ENCODE assay signal across 21 cellular contexts in genomic region chr21:41712201-41712600, GRCh38. TPM values are rescaled to one million over a fixed set of nuclear protein-coding genes. Genes with fewer than 3 reads are reported as not detected.
DNase-seq lines count a peak whose midpoint lies in the region; ATAC-seq, FAIRE-seq and TF ChIP-seq lines count a peak whose summit lies in the region.
"Had no signal": no experiment of that assay in that cellular context is flagged by ENCODE, and none has a peak within 500 bp of the region (broad histone marks: within the 10 kb centered on the region; RNA-seq: fewer than 3 reads in every experiment).

No MANE protein-coding gene starts in this region.

- H4K8ac ChIP-seq in H1 (ENCODE audit: extremely low read depth, insufficient read depth, low read length) = no peak overlapping the region

- no peak overlapping the region for H2AK5ac ChIP-seq in H1 (ENCODE audit: low read depth, low read length)

- TF ChIP-seq CTCF in H1 (IDR thresholded peaks at IDR 0.05; ENCODE audit: control extremely low read depth in 1 of 3, insufficient read depth in 1 of 3, low read depth in 1 of 3, low read length in 3 of 3) (no peak), prostate gland (IDR thresholded peaks at IDR 0.05) (no peak), CD14-positive monocyte (IDR thresholded peaks at IDR 0.05) (no peak)

- H3K27ac ChIP-seq in HUES48 (ENCODE audit: low read depth, low read length) = peak overlapping the region; percentile 2
- H3K27ac ChIP-seq in H1 (ENCODE audit: low read depth, low read length) = no peak overlapping the region
- peak overlapping the region; percentile 39 to 73 for H3K27ac ChIP-seq in prostate gland
- H3K27ac ChIP-seq: SJSA1, uterus had no signal

- no peak overlapping the region for H4K91ac ChIP-seq in H1 (replicated peaks; ENCODE audit: insufficient read length, low read length)

- H4K5ac ChIP-seq in H1 (ENCODE audit: insufficient read length, low read depth, low read length) = no peak overlapping the region

- H2BK120ac ChIP-seq in H1 (replicated peaks; ENCODE audit: low read depth, low read length) = no peak overlapping the region

- peaks cover 0 to 3% of the 10 kb centered on the region in 2 donors for H3K36me3 Mint-ChIP-seq in CD14-positive monocyte
- H3K36me3 Mint-ChIP-seq: CD8-positive, alpha-beta memory T cell had no signal

- no peak for ATAC-seq in HG03280 (IDR thresholded peaks at IDR 0.05; ENCODE audit: unreplicated experiment)
- ATAC-seq: activated naive CD8-positive, alpha-beta T cell treated with anti-CD3 and anti-CD28 coated beads, Interleukin-2, amount 50 U/mL, for 24 hours; foreskin keratinocyte; naive thymus-derived CD8-positive, alpha-beta T cell; PC-3 had no signal

- 0 out of 2 replicates have a peak overlapping the region, but pooled peaks have one; percentile 72 for H2BK20ac ChIP-seq in H1 (ENCODE audit: low read length)

- no peak overlapping the region for H2BK12ac ChIP-seq in H1 (ENCODE audit: low read depth, low read length)

- peak overlapping the region; percentile 52; the same call in 1 of the 2 replicates for H2BK5ac ChIP-seq in H1 (ENCODE audit: low read depth, low read length)

- no peak for TF ChIP-seq EP300 in H1 (IDR thresholded peaks at IDR 0.05; ENCODE audit: borderline replicate concordance in 1 of 2, low read depth in 2 of 2, low read length in 2 of 2)

- H3K36me3 ChIP-seq in HUES48 (ENCODE audit: control insufficient read depth, insufficient read depth, low read length) = no peaks in the 10 kb centered on the region
- H3K36me3 ChIP-seq in H1 (ENCODE audit: control insufficient read depth in 2 of 4, insufficient read depth in 4 of 4, low read length in 3 of 4) = no peaks in the 10 kb centered on the region
- no peaks in the 10 kb centered on the region for H3K36me3 ChIP-seq in prostate gland
- H3K36me3 ChIP-seq: breast epithelium, SJSA1, uterus had no signal

- no peak overlapping the region for H3K14ac ChIP-seq in H1 (ENCODE audit: insufficient read length)

- H3K9ac ChIP-seq in HUES48 (ENCODE audit: low read depth, low read length) = no peak overlapping the region
- H3K9ac ChIP-seq in H1 (replicated peaks in 1 of 4; ENCODE audit: extremely low read depth in 1 of 4, low read depth in 3 of 4, low read length in 3 of 4) = no peak overlapping the region

- H3K18ac ChIP-seq in H1 (ENCODE audit: extremely low read depth, low read length) = peak overlapping the region; percentile 48; the same call in 1 of the 2 replicates

- no peak overlapping the region for H3K27ac Mint-ChIP-seq in CD14-positive monocyte
- H3K27ac Mint-ChIP-seq: activated naive CD8-positive, alpha-beta T cell treated with anti-CD3 and anti-CD28 coated beads, Interleukin-2, amount 50 U/mL, for 24 hours; CD8-positive, alpha-beta memory T cell; dendritic cell treated with granulocyte-macrophage colony-stimulating factor and Interleukin-4, amounts not matched to agents 40 ng/mL and 50 ng/mL, for 4 days had no signal

- peaks cover 0 to 2% (median under 1%) of the 10 kb centered on the region in 7 donors for H3K9me3 Mint-ChIP-seq in CD14-positive monocyte
- H3K9me3 Mint-ChIP-seq: dendritic cell treated with granulocyte-macrophage colony-stimulating factor and Interleukin-4, amounts not matched to agents 40 ng/mL and 50 ng/mL, for 4 days had no signal

- H3K23ac ChIP-seq in H1 (ENCODE audit: insufficient read length) = no peak overlapping the region

- intact Hi-C loops in prostate gland (cut with DNase I) = no loop called here
- intact Hi-C loops in CD14-positive monocyte (cut with micrococcal nuclease) = no loop called here

- H3K4me2 ChIP-seq in H1 (ENCODE audit: insufficient read depth in 1 of 2, low read depth in 2 of 2, low read length in 2 of 2) = peak overlapping the region; percentile 72 to 74

- peaks cover 40 to 77% (median 55%) of the 10 kb centered on the region in 3 donors for H3K27me3 Mint-ChIP-seq in CD14-positive monocyte (ENCODE audit: low read depth in 3 of 3)

- no peaks in the 10 kb centered on the region for H3K9me3 ChIP-seq in HUES48 (ENCODE audit: control insufficient read depth, insufficient read depth, low read length)
- H3K9me3 ChIP-seq in H1 (ENCODE audit: insufficient read depth in 2 of 2, low read depth in 1 of 2, low read length in 1 of 2) = no peaks in the 10 kb centered on the region
- no peaks in the 10 kb centered on the region for H3K9me3 ChIP-seq in prostate gland
- H3K9me3 ChIP-seq: breast epithelium, SJSA1, uterus had no signal

- H2BK15ac ChIP-seq in H1 (ENCODE audit: low read length) = no peak overlapping the region

- DNase-seq in H1 (ENCODE audit: low read depth in 1 of 2, low spot score in 2 of 2) = peak in 1 of 2 experiments; percentile 36
- DNase-seq in left kidney (ENCODE audit: low read depth, low spot score) = peak; percentile 73
- DNase-seq in prostate gland (ENCODE audit: low spot score) = no peak
- no peak for DNase-seq in activated CD4-positive, alpha-beta T cell treated with anti-CD3 and anti-CD28 coated beads for 4 hours
- no peak for DNase-seq in CD14-positive monocyte (ENCODE audit: low spot score)
- no peak for DNase-seq in DMS79 (lab: John Stamatoyannopoulos, UW)
- DNase-seq: activated naive CD8-positive, alpha-beta T cell treated with anti-CD3 and anti-CD28 coated beads, Interleukin-2, amount 50 U/mL, for 24 hours; CD8-positive, alpha-beta memory T cell; foreskin keratinocyte; Kasumi-1; naive thymus-derived CD8-positive, alpha-beta T cell; NCI-H1105 treated with DMSO at 0.1 percent for 48 hours; NCI-H82; PC-3; stimulated activated naive CD4-positive, alpha-beta T cell; uterus had no signal

- no peak overlapping the region for H3K4ac ChIP-seq in H1 (replicated peaks; ENCODE audit: insufficient read length, low read depth, low read length)

- H3K56ac ChIP-seq in H1 (replicated peaks; ENCODE audit: insufficient read length, low read depth, low read length) = no peak overlapping the region

- no peaks in the 10 kb centered on the region for H3K79me1 ChIP-seq in H1 (ENCODE audit: low read depth, low read length)

- POLR2A ChIA-PET in H1 (lab: Charles Lee; ENCODE audit: partially characterized antibody) = no interaction called here

- peak overlapping the region in 1 of 2 donors; percentile 62 for H3K4me3 Mint-ChIP-seq in CD14-positive monocyte
- H3K4me3 Mint-ChIP-seq: activated naive CD8-positive, alpha-beta T cell treated with anti-CD3 and anti-CD28 coated beads, Interleukin-2, amount 50 U/mL, for 24 hours; CD8-positive, alpha-beta memory T cell; dendritic cell treated with granulocyte-macrophage colony-stimulating factor and Interleukin-4, amounts not matched to agents 40 ng/mL and 50 ng/mL, for 4 days; naive thymus-derived CD8-positive, alpha-beta T cell had no signal

- WGBS in H1 (ENCODE audit: extremely low coverage in 1 of 2, insufficient coverage in 1 of 2, insufficient read length in 1 of 2, insufficient replicate concordance in 2 of 2, low coverage in 1 of 2, low lambda C conversion rate in 2 of 2, missing lambda C conversion rate in 1 of 2), 2 experiments = 5% methylated on average over 8 of the region's 18 CpGs; no CpG with 5 or more reads in 1 of the 2 experiments
- 25% methylated on average over 15 of the region's 18 CpGs for WGBS in prostate gland

- peaks cover 10% of the 10 kb centered on the region for H3K4me1 ChIP-seq in HUES48 (ENCODE audit: control insufficient read depth, insufficient read depth, low read length)
- H3K4me1 ChIP-seq in H1 (replicated peaks in 1 of 4; ENCODE audit: control insufficient read depth in 3 of 4, insufficient read depth in 4 of 4, low read length in 3 of 4) = peaks cover 2 to 24% (median 10%) of the 10 kb centered on the region in 4 experiments
- peaks cover 5% of the 10 kb centered on the region for H3K4me1 ChIP-seq in prostate gland (replicated peaks)
- H3K4me1 ChIP-seq: SJSA1, uterus had no signal

- peak in 1 of 2 experiments; percentile 16; a peak in 1 of 4 replicates for TF ChIP-seq RAD21 in H1 (IDR thresholded peaks at IDR 0.05 in 1 of 2, conservative IDR thresholded peaks at IDR 0.05 in 1 of 2; ENCODE audit: low read depth in 2 of 2, low read length in 2 of 2)

- H3K23me2 ChIP-seq in H1 (ENCODE audit: low read depth, low read length) = peaks cover 8% of the 10 kb centered on the region; the same call in 1 of the 2 replicates

- H3K79me2 ChIP-seq in H1 (ENCODE audit: control insufficient read depth in 1 of 2, insufficient read depth in 2 of 2, low read length in 2 of 2) = no peaks in the 10 kb centered on the region

- no peak for FAIRE-seq in H1 (lab: Jason Lieb, UNC)

- no peaks in the 10 kb centered on the region for H4K20me1 ChIP-seq in H1 (replicated peaks in 1 of 2; ENCODE audit: control insufficient read depth in 1 of 2, insufficient read depth in 2 of 2, low read length in 2 of 2)

- peaks cover 12% of the 10 kb centered on the region for H3K27me3 ChIP-seq in HUES48 (ENCODE audit: control insufficient read depth, insufficient read depth, low read length)
- H3K27me3 ChIP-seq in H1 (replicated peaks in 1 of 4; ENCODE audit: control insufficient read depth in 3 of 4, extremely low read depth in 1 of 4, insufficient read depth in 3 of 4, low read length in 3 of 4) = peaks cover 0 to 7% (median 5%) of the 10 kb centered on the region in 4 experiments; a peak in 3 of 7 replicates
- no peaks in the 10 kb centered on the region for H3K27me3 ChIP-seq in prostate gland (replicated peaks; ENCODE audit: insufficient read depth)
- H3K27me3 ChIP-seq: breast epithelium, foreskin keratinocyte, SJSA1, uterus had no signal

- peaks cover 9% of the 10 kb centered on the region for H3K4me1 Mint-ChIP-seq in CD14-positive monocyte

- H2AFZ ChIP-seq in H1 (ENCODE audit: low read length) = no peak overlapping the region

- H3K4me3 ChIP-seq in HUES48 (ENCODE audit: low read depth, low read length) (peak overlapping the region; percentile 54), H1 (ENCODE audit: extremely low read depth in 1 of 4, insufficient read depth in 2 of 4, low read depth in 3 of 4, low read length in 4 of 4) (peak overlapping the region; percentile 20 to 58 (median 30); a peak in 7 of 8 replicates), prostate gland (no peak overlapping the region)
- H3K4me3 ChIP-seq: breast epithelium, SJSA1, uterus had no signal

- no peak for TF ChIP-seq POLR2A in H1 (IDR thresholded peaks at IDR 0.05; ENCODE audit: control extremely low read depth in 1 of 2, low read depth in 2 of 2, low read length in 2 of 2)
- no peak for TF ChIP-seq POLR2A in prostate gland (IDR thresholded peaks at IDR 0.05)

- CTCF ChIA-PET in H1 (lab: Charles Lee; ENCODE audit: partially characterized antibody) = no interaction called here

RNA-seq across cellular contexts. Expression of gene RIPK4, which starts 54.7 kb away (rescaled TPM):
- total RNA-seq in H1 (2021; fragmentation: NEBNext Ultra II Directional; extraction: Animal tissue kit (Norgen Biotek cat#: 25700)) = 4.5 and 5.6 TPM in 2 replicates
- 2.7 and 4.5 TPM in 2 replicates for polyA plus RNA-seq in H1 (2011; rRNA removed)
- 2.8 TPM for polyA plus RNA-seq in H1 (2011; cell fraction: cytosol; rRNA removed)
- polyA plus RNA-seq in H1 (2011; cell fraction: nucleus; rRNA removed) = 4.9 TPM
- polyA plus RNA-seq in H1 (2012, experiment 1 of 2) = 2.6 to 5.4 TPM (median 5.1 TPM) in 4 replicates
- polyA plus RNA-seq in H1 (2012, experiment 2 of 2) = 4.1 TPM
- 1.8 TPM for polyA plus RNA-seq in H1 (2013, experiment 1 of 2)
- polyA plus RNA-seq in H1 (2013, experiment 2 of 2) = 1.7 TPM
- 2.7 and 3.5 TPM in 2 replicates for polyA minus RNA-seq in H1 (2011; rRNA and poly(A)+ RNA removed)
- polyA minus RNA-seq in H1 (2011; cell fraction: cytosol; rRNA and poly(A)+ RNA removed) = 3.4 TPM
- 3.7 TPM for polyA minus RNA-seq in H1 (2011; cell fraction: nucleus; rRNA and poly(A)+ RNA removed)
- 10 to 100 TPM; 26.9 to 52.6 TPM for total RNA-seq in prostate gland
- under 1 TPM in 1 of 2 donors, not detected in 1; 0.09 TPM for polyA plus RNA-seq in CD14-positive monocyte
- polyA plus RNA-seq: CD8-positive, alpha-beta memory T cell had no signal

Comparison
In these comparisons a context has a peak if more than half of its experiments do, and no peak if none do; other contexts are left out.
1. H3K4me3 ChIP-seq: peak in HUES48 (single experiment) and H1 (4 of 4); none in prostate gland (0 of 2).